13 cellular contexts compared by ENCODE assay signal in the genomic region with DNA sequence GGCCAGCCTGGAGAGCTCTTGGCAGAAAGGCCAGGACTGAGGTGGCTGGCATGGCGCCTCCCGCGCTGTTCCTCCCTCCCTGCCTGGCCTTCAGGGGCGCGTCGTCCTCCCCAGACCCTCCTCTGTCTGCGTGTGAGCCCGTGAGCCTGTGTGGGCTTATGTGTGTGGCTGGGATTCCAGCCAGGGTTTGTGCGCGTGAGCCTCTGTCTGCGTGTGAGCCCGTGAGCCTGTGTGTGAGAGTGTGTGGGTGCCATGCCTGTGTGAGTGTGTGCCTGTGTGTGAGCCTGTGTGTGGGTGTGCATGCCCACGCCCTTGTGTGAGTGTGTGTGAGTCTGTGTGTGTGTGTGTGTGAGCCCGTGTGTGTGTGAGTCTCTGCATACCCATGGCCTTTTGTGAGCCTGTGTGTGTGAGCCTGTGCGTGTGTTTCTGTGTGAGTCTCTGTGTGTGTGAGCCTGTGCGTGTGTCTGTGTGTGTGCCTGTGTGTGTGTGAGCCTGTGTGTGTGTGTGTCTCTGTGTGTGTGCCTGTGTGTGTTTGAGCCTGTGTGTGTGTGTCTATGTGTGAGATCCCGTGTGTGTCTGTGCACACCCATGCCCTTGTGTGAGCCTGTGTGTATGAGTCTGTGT. TPM values are rescaled to one million over a fixed set of nuclear protein-coding genes. Genes with fewer than 3 reads are reported as not detected.
DNase-seq lines count a peak whose midpoint lies in the region; ATAC-seq, FAIRE-seq and TF ChIP-seq lines count a peak whose summit lies in the region.
"Had no signal": no experiment of that assay in that cellular context is flagged by ENCODE, and none has a peak within 500 bp of the region (broad histone marks: within the 10 kb centered on the region; RNA-seq: fewer than 3 reads in every experiment).

No MANE protein-coding gene starts in this region.

- no peak overlapping the region for H3K4me3 Mint-ChIP-seq in CD14-positive monocyte
- H3K4me3 Mint-ChIP-seq: activated CD8-positive, alpha-beta memory T cell treated with anti-CD3 and anti-CD28 coated beads, Interleukin-2, amount 10 ng/mL, durations not matched to agents 7 days and 5 days; T-helper 1 cell treated with Interleukin-12 subunit alpha and Interleukin-12 subunit beta and Interleukin-4 antibody, amounts not matched to agents 30 μg/mL and 1 μg/mL, for 36 hours had no signal

- TF ChIP-seq CTCF in CD14-positive monocyte (IDR thresholded peaks at IDR 0.05) (no peak), GM10248 (IDR thresholded peaks at IDR 0.05; ENCODE audit: control extremely low read depth, extremely low read depth, low read depth, missing control alignments) (no peak)

- peaks cover 0 to 2% (median 0%) of the 10 kb centered on the region in 5 donors for H3K27me3 ChIP-seq in subcutaneous abdominal adipose tissue (ENCODE audit: control insufficient read depth in 5 of 5, insufficient read depth in 4 of 5, low read length in 5 of 5)

- H3K27ac Mint-ChIP-seq in CD14-positive monocyte, result no peak overlapping the region
- H3K27ac Mint-ChIP-seq: activated CD8-positive, alpha-beta memory T cell treated with anti-CD3 and anti-CD28 coated beads, Interleukin-2, amount 10 ng/mL, durations not matched to agents 7 days and 5 days; T-helper 1 cell treated with Interleukin-12 subunit alpha and Interleukin-12 subunit beta and Interleukin-4 antibody, amounts not matched to agents 30 μg/mL and 1 μg/mL, for 36 hours had no signal

- peaks cover 36 to 100% (median 98%) of the 10 kb centered on the region in 5 donors for H3K4me1 ChIP-seq in subcutaneous abdominal adipose tissue (ENCODE audit: control insufficient read depth in 5 of 5, insufficient read depth in 5 of 5, low read length in 5 of 5)

- H3K9me3 ChIP-seq in subcutaneous abdominal adipose tissue (ENCODE audit: control insufficient read depth in 5 of 5, low read length in 5 of 5), result peaks cover 0 to 2% (median 0%) of the 10 kb centered on the region in 5 donors

- peak overlapping the region in 3 of 5 donors; percentile 15 to 73 (median 33) for H3K9ac ChIP-seq in subcutaneous abdominal adipose tissue (ENCODE audit: low read length in 5 of 5)

- H3K36me3 Mint-ChIP-seq in CD14-positive monocyte, result peaks cover 18 to 24% of the 10 kb centered on the region in 2 donors
- H3K36me3 Mint-ChIP-seq: activated CD8-positive, alpha-beta memory T cell treated with anti-CD3 and anti-CD28 coated beads, Interleukin-2, amount 10 ng/mL, durations not matched to agents 7 days and 5 days had no signal

- H3K36me3 ChIP-seq in subcutaneous abdominal adipose tissue (ENCODE audit: control insufficient read depth in 5 of 5, insufficient read depth in 5 of 5, low read length in 5 of 5), result peaks cover 0 to 2% (median 0%) of the 10 kb centered on the region in 5 donors

- intact Hi-C loops in CD14-positive monocyte (cut with micrococcal nuclease), result no loop called here

- peak; percentile 80 for FAIRE-seq in HTR-8/SVneo (lab: Jason Lieb, UNC)
- FAIRE-seq: GM19239, islet of Langerhans had no signal

- peak overlapping the region; percentile 22 to 49 (median 34) for H3K4me3 ChIP-seq in subcutaneous abdominal adipose tissue (ENCODE audit: low read depth in 1 of 5, low read length in 5 of 5)

- peaks cover 42% of the 10 kb centered on the region for H3K4me1 Mint-ChIP-seq in CD14-positive monocyte

- no peak for DNase-seq in HTR-8/SVneo (ENCODE audit: insufficient read length, low spot score)
- peak; percentile 39 for DNase-seq in left kidney (ENCODE audit: low read depth, low spot score)
- DNase-seq in CD14-positive monocyte (ENCODE audit: low spot score), result no peak
- no peak for DNase-seq in GM10248 (ENCODE audit: extremely low spot score)
- DNase-seq: activated CD8-positive, alpha-beta memory T cell treated with anti-CD3 and anti-CD28 coated beads, Interleukin-2, amount 10 ng/mL, durations not matched to agents 7 days and 5 days had no signal

- H3K27me3 Mint-ChIP-seq in CD14-positive monocyte (ENCODE audit: low read depth in 3 of 3), result peaks cover 0 to 6% (median 0%) of the 10 kb centered on the region in 3 donors
- H3K27me3 Mint-ChIP-seq: activated CD8-positive, alpha-beta memory T cell treated with anti-CD3 and anti-CD28 coated beads, Interleukin-2, amount 10 ng/mL, durations not matched to agents 7 days and 5 days had no signal

- CTCF ChIA-PET in GM10248 (lab: Yijun Ruan, JAX), result no interaction called here

- POLR2A ChIA-PET in GM10248 (lab: Yijun Ruan, JAX), result no interaction called here

- ATAC-seq in GM21723 (IDR thresholded peaks at IDR 0.05; ENCODE audit: unreplicated experiment), result no peak
- ATAC-seq in HG02610 (IDR thresholded peaks at IDR 0.05; ENCODE audit: unreplicated experiment), result no peak
- ATAC-seq: activated CD8-positive, alpha-beta memory T cell treated with anti-CD3 and anti-CD28 coated beads, Interleukin-2, amount 10 ng/mL, durations not matched to agents 7 days and 5 days had no signal

- no peaks in the 10 kb centered on the region for H3K9me3 Mint-ChIP-seq in CD14-positive monocyte
- H3K9me3 Mint-ChIP-seq: T-helper 1 cell treated with Interleukin-12 subunit alpha and Interleukin-12 subunit beta and Interleukin-4 antibody, amounts not matched to agents 30 μg/mL and 1 μg/mL, for 36 hours had no signal

- H3K27ac ChIP-seq in cingulate gyrus (ENCODE audit: low read depth, low read length), result peak overlapping the region; percentile 39
- H3K27ac ChIP-seq in subcutaneous abdominal adipose tissue (ENCODE audit: low read depth, low read length), result peak overlapping the region; percentile 81
- H3K27ac ChIP-seq: epithelial cell of prostate had no signal

RNA-seq across cellular contexts. Expression of gene RXRA, which starts 13.0 kb away (rescaled TPM):
- polyA plus RNA-seq in CD14-positive monocyte, result 10 to 100 TPM; 15.8 to 23.2 TPM
